14 cellular contexts compared by ENCODE assay signal in the genomic region with DNA sequence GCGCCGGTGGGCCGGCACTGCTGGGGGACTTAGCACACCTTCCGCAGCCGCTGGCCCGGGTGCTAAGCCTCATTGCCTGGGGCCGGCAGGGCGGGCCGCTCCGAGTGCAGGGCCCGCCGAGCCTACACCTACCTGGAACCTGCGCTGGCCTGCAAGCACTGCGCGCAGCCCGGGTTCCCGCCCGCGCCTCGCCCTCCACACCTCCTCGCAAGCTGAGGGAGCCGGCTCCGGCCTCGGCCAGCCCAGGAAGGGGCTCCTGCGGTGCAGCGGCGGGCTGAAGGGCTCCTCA.
"Had no signal": no experiment of that assay in that cellular context is flagged by ENCODE, and none has a peak within 500 bp of the region (broad histone marks: within the 10 kb centered on the region; RNA-seq: fewer than 3 reads in every experiment).

No MANE protein-coding gene starts in this region.

- H3K4me1 ChIP-seq: left lung, right atrium auricular region, suprapubic skin, thyroid gland had no signal

- H3K27me3 ChIP-seq: dorsolateral prefrontal cortex, right atrium auricular region, thyroid gland had no signal

- H3K36me3 ChIP-seq: left lung, lower lobe of right lung, right atrium auricular region, suprapubic skin, thyroid gland had no signal

- H3K4me3 ChIP-seq: dorsolateral prefrontal cortex, left lung, lower lobe of right lung, right atrium auricular region, suprapubic skin, thyroid gland had no signal

- DNase-seq: cortex of kidney; dorsolateral prefrontal cortex; effector CD8-positive, alpha-beta T cell; glutamatergic neuron; immature natural killer cell; left lung; lower lobe of right lung; natural killer cell; small intestine; stimulated activated CD4-positive, alpha-beta T cell treated with anti-CD3 and anti-CD28 coated beads, Interleukin-12 subunit alpha, Interleukin-12 subunit beta, amount 100 ng/mL, for 4 hours; stimulated activated naive CD4-positive, alpha-beta T cell; thyroid gland had no signal

- H3K27ac ChIP-seq: dorsolateral prefrontal cortex, left lung, lower lobe of right lung, right atrium auricular region, suprapubic skin, thyroid gland had no signal

- H3K9me3 ChIP-seq: left lung, lower lobe of right lung, right atrium auricular region, suprapubic skin, thyroid gland had no signal

- ATAC-seq: left lung, lower lobe of right lung, natural killer cell had no signal
